Comparison of ENCODE assay signal across 1 cellular context in genomic region chr3:191244242-191244867, GRCh38.
TF ChIP-seq lines count a peak whose summit lies in the region.

No MANE protein-coding gene starts in this region.

TF ChIP-seq in SK-N-SH, 30 proteins besides CTCF, POLR2A, EP300 and RAD21:
- TF ChIP-seq ZBTB33 (IDR thresholded peaks at IDR 0.05; ENCODE audit: borderline replicate concordance, low read depth): no peak
- no peak for TF ChIP-seq SIN3A (IDR thresholded peaks at IDR 0.05; ENCODE audit: borderline replicate concordance, low read depth, low read length)
- TF ChIP-seq SMC3 (IDR thresholded peaks at IDR 0.05; ENCODE audit: low read depth, low read length): 0 out of 2 replicates have a peak, but pooled peaks have one; percentile 25
